In genomic region chr1:16074217-16074616, GRCh38 we compare ENCODE assay signal across 12 cellular contexts. TPM values are rescaled to one million over a fixed set of nuclear protein-coding genes. Genes with fewer than 3 reads are reported as not detected.
DNase-seq lines count a peak whose midpoint lies in the region; ATAC-seq, FAIRE-seq and TF ChIP-seq lines count a peak whose summit lies in the region.
"Had no signal": no experiment of that assay in that cellular context is flagged by ENCODE, and none has a peak within 500 bp of the region (broad histone marks: within the 10 kb centered on the region; RNA-seq: fewer than 3 reads in every experiment).

No MANE protein-coding gene starts in this region.

- H3K9ac ChIP-seq in HUES6 (ENCODE audit: low read length), result no peak overlapping the region

- H3K27me3 ChIP-seq in Caco-2 (replicated peaks; ENCODE audit: control insufficient read depth, insufficient read depth, low read length) (no peaks in the 10 kb centered on the region), HUES6 (ENCODE audit: control insufficient read depth, insufficient read depth, low read length) (peaks cover 64% of the 10 kb centered on the region), bronchial epithelial cell (ENCODE audit: control insufficient read depth, insufficient read depth, low read length) (no peaks in the 10 kb centered on the region)

- BruUV-seq in Caco-2 (replicated peaks; lab: Mats Ljungman, UMichigan), result no TSS peak

- H3K27ac Mint-ChIP-seq in Caco-2 (ENCODE audit: unreplicated experiment) (no peak overlapping the region), nephron (peak overlapping the region; percentile 14 to 55 (median 46))

- H3K36me3 ChIP-seq in Caco-2 (ENCODE audit: control insufficient read depth, insufficient read depth, low read length), result no peaks in the 10 kb centered on the region
- H3K36me3 ChIP-seq in HUES6 (ENCODE audit: control insufficient read depth, insufficient read depth, low read length), result no peaks in the 10 kb centered on the region
- H3K36me3 ChIP-seq in bronchial epithelial cell (ENCODE audit: control insufficient read depth, insufficient read depth, low read length), result no peaks in the 10 kb centered on the region
- H3K36me3 ChIP-seq: left ventricle myocardium inferior had no signal

- no peaks in the 10 kb centered on the region for H3K4me1 Mint-ChIP-seq in Caco-2 (ENCODE audit: low read depth, unreplicated experiment)
- H3K4me1 Mint-ChIP-seq in nephron, result peaks cover 29% of the 10 kb centered on the region

- H3K9me3 ChIP-seq in Caco-2 (no peaks in the 10 kb centered on the region), HUES6 (ENCODE audit: control insufficient read depth, insufficient read depth, low read depth, low read length) (no peaks in the 10 kb centered on the region)
- H3K9me3 ChIP-seq: left ventricle myocardium inferior had no signal

- H3K4me3 ChIP-seq in Caco-2 (ENCODE audit: low read depth, low read length) (peak overlapping the region; percentile 42; the same call in 1 of the 2 replicates), HUES6 (ENCODE audit: low read depth, low read length) (peak overlapping the region; percentile 60), bronchial epithelial cell (ENCODE audit: low read depth, low read length) (no peak overlapping the region)

- intact Hi-C loops in Caco-2 (cut with micrococcal nuclease; ENCODE audit: unreplicated experiment), result loop anchor here (10.0 kb wide), 1 partner anchor 291 kb away; the partner anchor contains the start of gene SZRD1

- TF ChIP-seq CTCF in Caco-2 (IDR thresholded peaks at IDR 0.05; ENCODE audit: insufficient read depth in 1 of 2, low read depth in 1 of 2, low read length in 1 of 2, severe bottlenecking in 1 of 2, unreplicated experiment in 1 of 2) (no peak), bronchial epithelial cell (IDR thresholded peaks at IDR 0.05; ENCODE audit: insufficient read depth, low read length, severe bottlenecking) (no peak), nephron (IDR thresholded peaks at IDR 0.05; ENCODE audit: unreplicated experiment in 3 of 3) (no peak)

- H3K4me3 Mint-ChIP-seq in Caco-2 (ENCODE audit: unreplicated experiment) (peak overlapping the region; percentile 67), nephron (peak overlapping the region; percentile 76 to 81 (median 80))

- H3K4me1 ChIP-seq in Caco-2 (peaks cover 2% of the 10 kb centered on the region; the same call in 1 of the 2 replicates), HUES6 (ENCODE audit: control insufficient read depth, insufficient read depth, low read length) (peaks cover 8% of the 10 kb centered on the region)

- DNase-seq in Caco-2 (no peak), bronchial epithelial cell (ENCODE audit: low read depth) (no peak), NCI-H2227 (lab: John Stamatoyannopoulos, UW; ENCODE audit: unreplicated experiment) (no peak), NCI-H187 (lab: John Stamatoyannopoulos, UW) (no peak)
- DNase-seq: left ventricle myocardium inferior, SIG-M5 had no signal

- CTCF ChIA-PET in Caco-2 (lab: Charles Lee), result interaction anchor here (1.4 to 2.2 kb wide), 3 partner anchors 8 to 143 kb away, joined by 4 to 9 read pairs (median 6); no protein-coding TSS in a partner anchor

- H3K36me3 Mint-ChIP-seq in Caco-2 (ENCODE audit: insufficient read depth, unreplicated experiment) (no peaks in the 10 kb centered on the region), nephron (ENCODE audit: low read depth) (no peaks in the 10 kb centered on the region)

- no peak overlapping the region for H3K27ac ChIP-seq in HUES6 (ENCODE audit: low read depth, low read length)
- H3K27ac ChIP-seq: left ventricle myocardium inferior had no signal

- ATAC-seq in GM18873 (IDR thresholded peaks at IDR 0.05; ENCODE audit: low FRiP score, unreplicated experiment) (no peak), HG03439 (IDR thresholded peaks at IDR 0.05; ENCODE audit: unreplicated experiment) (no peak)

- H3K27me3 Mint-ChIP-seq in Caco-2 (ENCODE audit: insufficient read depth, unreplicated experiment) (no peaks in the 10 kb centered on the region), nephron (ENCODE audit: low read depth) (peaks cover 30% of the 10 kb centered on the region)

- H3K9me3 Mint-ChIP-seq in Caco-2 (ENCODE audit: unreplicated experiment) (no peaks in the 10 kb centered on the region), nephron (peaks cover 3% of the 10 kb centered on the region)

- POLR2A ChIA-PET in Caco-2 (lab: Charles Lee), result no interaction called here

- FAIRE-seq in bronchial epithelial cell (lab: Jason Lieb, UNC), result peak; percentile 70

RNA-seq across cellular contexts. Expression of gene FAM131C, which starts 0.8 kb away (rescaled TPM):
- total RNA-seq in Caco-2 (2022) (0.41 and 0.44 TPM in 2 replicates), bronchial epithelial cell (0.53 and 0.77 TPM in 2 replicates)

RNA-seq across cellular contexts. Expression of gene CLCNKB, which starts 30.6 kb away (rescaled TPM):
- not detected in 2 replicates for total RNA-seq in Caco-2 (2022)
- under 0.01 and 0.26 TPM in 2 replicates for total RNA-seq in bronchial epithelial cell

RNA-seq across cellular contexts. Expression of gene CLCNKA, which starts 52.4 kb away (rescaled TPM):
- 0.46 TPM in 1 of 2 replicates, not detected in the other for total RNA-seq in Caco-2 (2022)
- not detected in 2 replicates for total RNA-seq in bronchial epithelial cell
- total RNA-seq: fibroblast of villous mesenchyme, pulmonary artery endothelial cell had no signal

RNA-seq across cellular contexts. Expression of gene HSPB7, which starts 56.4 kb away (rescaled TPM):
- total RNA-seq in Caco-2 (2022), result not detected in 2 replicates
- under 0.01 TPM in 1 of 2 replicates, not detected in the other for total RNA-seq in bronchial epithelial cell
- total RNA-seq: pulmonary artery endothelial cell had no signal
